In genomic region chr17:30104575-30105339, GRCh38 we compare ENCODE assay signal across 7 cellular contexts. TPM values are rescaled to one million over a fixed set of nuclear protein-coding genes. Genes with fewer than 3 reads are reported as not detected.
A peak's percentile ranks its signal among the peaks of the same experiment; 100 is the strongest.
DNase-seq lines count a peak whose midpoint lies in the region; ATAC-seq and TF ChIP-seq lines count a peak whose summit lies in the region.

No MANE protein-coding gene starts in this region.

- H3K4me3 Mint-ChIP-seq in natural killer cell = peak overlapping the region; percentile 84

- H3K36me3 Mint-ChIP-seq in natural killer cell = no peaks in the 10 kb centered on the region

- H3K27me3 Mint-ChIP-seq in natural killer cell (ENCODE audit: low read depth in 2 of 2) = peaks cover 10 to 27% of the 10 kb centered on the region in 2 donors

- peak overlapping the region; percentile 4 to 78 for H3K27ac Mint-ChIP-seq in natural killer cell

- peaks cover 6% of the 10 kb centered on the region in 2 donors for H3K4me1 Mint-ChIP-seq in natural killer cell

- ATAC-seq in natural killer cell = peak; percentile 93 to 95 (median 94)

- DNase-seq in GM13977 (ENCODE audit: low spot score) (peak; percentile 66), Kasumi-1 (lab: John Stamatoyannopoulos, UW) (peak; percentile 98), RPMI7951 (ENCODE audit: low read depth) (peak; percentile 72), fibroblast of the conjunctiva (ENCODE audit: low read depth) (peak; percentile 63), natural killer cell (peak; percentile 55)
- peak; percentile 41 to 44 for DNase-seq in activated T-helper 1 cell treated with anti-CD3 and anti-CD28 coated beads, Interleukin-2, amount 50 U/mL, for 16 hours (ENCODE audit: low read depth in 1 of 2, low spot score in 1 of 2)
- peak in 5 of 6 experiments; percentile 40 to 68 (median 52) for DNase-seq in stimulated activated naive CD4-positive, alpha-beta T cell (lab: John Stamatoyannopoulos, UW)

- TF ChIP-seq CTCF in GM13977 (IDR thresholded peaks at IDR 0.05; ENCODE audit: extremely low read depth, insufficient read depth, missing control alignments) (peak; percentile 89), natural killer cell (IDR thresholded peaks at IDR 0.05) (peak; percentile 95)

- H3K9me3 Mint-ChIP-seq in natural killer cell = no peaks in the 10 kb centered on the region

- intact Hi-C loops in natural killer cell (cut with micrococcal nuclease) = loop anchor here (1.0 to 2.0 kb wide), 3 partner anchors 20 to 232 kb away; no protein-coding TSS in a partner anchor

- in situ Hi-C loops in GM13977 (cut with MboI; ENCODE audit: low pct_unique_long_range_greater_than_20kb, low sequenced_read_pairs, unreplicated experiment) = loop anchor here (5.0 kb wide), 1 partner anchor 228 kb away; the partner anchor contains the start of gene TMIGD1

RNA-seq across cellular contexts. Expression of gene NSRP1, which starts 11.9 kb away (rescaled TPM):
- total RNA-seq in RPMI7951 (2014; rRNA removed; shearing (Covaris generic)) = 3.9 and 8.1 TPM in 2 replicates
- 10 to 100 TPM; 27.0 to 33.7 (median 29.7) TPM for total RNA-seq in natural killer cell

Comparison
In these comparisons a context has a peak if more than half of its experiments do, and no peak if none do; other contexts are left out.
1. Peak in every context shown above with its lines: DNase-seq and ATAC-seq.
2. DNase-seq: peak in every context shown above with its lines; median percentile 98 in Kasumi-1; 72 in RPMI7951; 66 in GM13977; 63 in fibroblast of the conjunctiva; 55 in natural killer cell; 52 in stimulated activated naive CD4-positive, alpha-beta T cell; 42 in activated T-helper 1 cell treated with anti-CD3 and anti-CD28 coated beads, Interleukin-2, amount 50 U/mL, for 16 hours.